11 cellular contexts compared by ENCODE assay signal in genomic region chr13:39892731-39893293, GRCh38.
DNase-seq lines count a peak whose midpoint lies in the region; ATAC-seq and TF ChIP-seq lines count a peak whose summit lies in the region.
"Had no signal": no experiment of that assay in that cellular context is flagged by ENCODE, and none has a peak within 500 bp of the region (broad histone marks: within the 10 kb centered on the region; RNA-seq: fewer than 3 reads in every experiment).

No MANE protein-coding gene starts in this region.

- no peak overlapping the region for H3K4me3 ChIP-seq in A673 (ENCODE audit: low read depth, low read length, poor library complexity, severe bottlenecking)
- H3K4me3 ChIP-seq in ascending aorta: no peak overlapping the region
- no peak overlapping the region for H3K4me3 ChIP-seq in MM.1S (ENCODE audit: low read length)

- H3K4me3 Mint-ChIP-seq in mesothelial cell of epicardium: no peak overlapping the region
- H3K4me3 Mint-ChIP-seq: central memory CD8-positive, alpha-beta T cell had no signal

- POLR2A ChIA-PET in A673 (lab: Charles Lee; ENCODE audit: low non-redundant PET): no interaction called here

- H3K36me3 Mint-ChIP-seq in mesothelial cell of epicardium: no peaks in the 10 kb centered on the region

- TF ChIP-seq CTCF in A673 (conservative IDR thresholded peaks at IDR 0.05; ENCODE audit: low read depth, low read length) (no peak), ascending aorta (IDR thresholded peaks at IDR 0.05) (no peak), mesothelial cell of epicardium (IDR thresholded peaks at IDR 0.05; ENCODE audit: unreplicated experiment) (no peak), MM.1S (IDR thresholded peaks at IDR 0.05; ENCODE audit: low read length) (no peak), GM10266 (IDR thresholded peaks at IDR 0.05; ENCODE audit: control insufficient read depth, insufficient read depth, low read depth, missing control alignments) (no peak)

- no peak overlapping the region for H3K4me2 ChIP-seq in MM.1S (ENCODE audit: low read depth, low read length)

- H3K9ac ChIP-seq in MM.1S (ENCODE audit: low read length): no peak overlapping the region

- peak overlapping the region; percentile 59 for H3K27ac Mint-ChIP-seq in mesothelial cell of epicardium

- intact Hi-C loops in A673 (cut with micrococcal nuclease; ENCODE audit: unreplicated experiment) (no loop called here), ascending aorta (cut with DNase I) (no loop called here)

- BruUV-seq in A673 (replicated peaks; lab: Mats Ljungman, UMichigan): no TSS peak

- H3K9me3 ChIP-seq in A673 (ENCODE audit: low read depth, low read length, poor library complexity, severe bottlenecking): no peaks in the 10 kb centered on the region
- no peaks in the 10 kb centered on the region for H3K9me3 ChIP-seq in ascending aorta
- no peaks in the 10 kb centered on the region for H3K9me3 ChIP-seq in MM.1S (replicated peaks; ENCODE audit: insufficient read depth, low read length)

- ATAC-seq in SK-N-SH treated with all-trans-retinoic acid at 6 μM for 48 hours (peak; percentile 83), GM21619 (IDR thresholded peaks at IDR 0.05; ENCODE audit: unreplicated experiment) (no peak), GM19324 (IDR thresholded peaks at IDR 0.05; ENCODE audit: low FRiP score, unreplicated experiment) (no peak)

- H3K27ac ChIP-seq in A673 (ENCODE audit: low read depth, low read length, poor library complexity, severe bottlenecking): peak overlapping the region; percentile 52
- H3K27ac ChIP-seq in ascending aorta: peak overlapping the region; percentile 25 to 55
- H3K27ac ChIP-seq in MM.1S (ENCODE audit: low read length): no peak overlapping the region

- H3F3A ChIP-seq in MM.1S (ENCODE audit: insufficient read depth, low read length): no peaks in the 10 kb centered on the region

- CTCF ChIA-PET in A673 (lab: Charles Lee): no interaction called here

- H3K9me2 ChIP-seq in MM.1S (replicated peaks; ENCODE audit: insufficient read depth, low read length): no peaks in the 10 kb centered on the region

- H3K36me3 ChIP-seq in A673 (ENCODE audit: insufficient read depth, low read length, poor library complexity, severe bottlenecking): no peaks in the 10 kb centered on the region
- no peaks in the 10 kb centered on the region for H3K36me3 ChIP-seq in ascending aorta
- H3K36me3 ChIP-seq in MM.1S (replicated peaks; ENCODE audit: insufficient read depth, low read length): no peaks in the 10 kb centered on the region

- H3K79me2 ChIP-seq in MM.1S (ENCODE audit: low read length): no peaks in the 10 kb centered on the region

- H3K4me1 ChIP-seq in A673 (ENCODE audit: insufficient read depth, low read length, poor library complexity, severe bottlenecking) (peaks cover 12% of the 10 kb centered on the region), ascending aorta (peaks cover 0 to 3% of the 10 kb centered on the region in 2 donors), MM.1S (ENCODE audit: low read length) (no peaks in the 10 kb centered on the region)

- H3K27me3 Mint-ChIP-seq in mesothelial cell of epicardium (ENCODE audit: low read depth): no peaks in the 10 kb centered on the region

- no peak overlapping the region for H2AFZ ChIP-seq in MM.1S (ENCODE audit: low read length)

- H3K4me1 Mint-ChIP-seq in mesothelial cell of epicardium: peaks cover 38% of the 10 kb centered on the region

- H3K9me3 Mint-ChIP-seq in mesothelial cell of epicardium: peaks cover 7% of the 10 kb centered on the region
- H3K9me3 Mint-ChIP-seq: central memory CD8-positive, alpha-beta T cell had no signal

- no peaks in the 10 kb centered on the region for H4K20me1 ChIP-seq in MM.1S (ENCODE audit: insufficient read depth, low read length)

- DNase-seq in A673 (ENCODE audit: low spot score): peak; percentile 63
- DNase-seq in ascending aorta (ENCODE audit: low spot score in 2 of 2): no peak
- DNase-seq in mesothelial cell of epicardium (ENCODE audit: low spot score in 2 of 2, unreplicated experiment in 2 of 2): no peak
- DNase-seq in MM.1S: no peak
- no peak for DNase-seq in GM10266 (ENCODE audit: extremely low spot score)
- DNase-seq: NCI-H2081, trophoblast cell had no signal

- no peaks in the 10 kb centered on the region for H3K27me3 ChIP-seq in A673 (replicated peaks; ENCODE audit: insufficient read depth, low read depth, low read length, poor library complexity)
- no peaks in the 10 kb centered on the region for H3K27me3 ChIP-seq in ascending aorta
- no peaks in the 10 kb centered on the region for H3K27me3 ChIP-seq in MM.1S (replicated peaks; ENCODE audit: insufficient read depth, low read length)

TF ChIP-seq in SK-N-SH treated with all-trans-retinoic acid at 6 μM for 48 hours, 23 proteins besides CTCF, POLR2A, EP300 and RAD21:
- TF ChIP-seq ISL1 (CRISPR knock-in tag; IDR thresholded peaks at IDR 0.05) (peak; percentile 53; the same call in 1 of the 2 replicates), TSHZ2 (CRISPR knock-in tag; IDR thresholded peaks at IDR 0.05) (peak; percentile 71; the same call in 1 of the 2 replicates), TCF4 (CRISPR knock-in tag; IDR thresholded peaks at IDR 0.05; ENCODE audit: borderline replicate concordance) (peak; percentile 90), OSR1 (CRISPR knock-in tag; IDR thresholded peaks at IDR 0.05) (no peak)
